Comparison of ENCODE assay signal across 8 cellular contexts in genomic region chr10:119131512-119132240, GRCh38. TPM values are rescaled to one million over a fixed set of nuclear protein-coding genes. Genes with fewer than 3 reads are reported as not detected.
A peak's percentile ranks its signal among the peaks of the same experiment; 100 is the strongest.
DNase-seq lines count a peak whose midpoint lies in the region; FAIRE-seq and TF ChIP-seq lines count a peak whose summit lies in the region.

No MANE protein-coding gene starts in this region.

- peak overlapping the region; percentile 45 for H3K27ac ChIP-seq in skeletal muscle tissue (ENCODE audit: low read depth, low read length)

- H3K4me1 Mint-ChIP-seq in activated CD4-positive, alpha-beta T cell treated with anti-CD3 and anti-CD28 coated beads, Interleukin-2, amount 10 ng/mL, durations not matched to agents 7 days and 5 days = peaks cover 65% of the 10 kb centered on the region

- H3K9me3 ChIP-seq in BE2C (no peaks in the 10 kb centered on the region), skeletal muscle tissue (ENCODE audit: control insufficient read depth in 3 of 3, low read length in 3 of 3) (no peaks in the 10 kb centered on the region)

- H3K27ac Mint-ChIP-seq in activated CD4-positive, alpha-beta T cell treated with anti-CD3 and anti-CD28 coated beads, Interleukin-2, amount 10 ng/mL, durations not matched to agents 7 days and 5 days = peak overlapping the region; percentile 98

- peaks cover 69% of the 10 kb centered on the region for H3K36me3 Mint-ChIP-seq in activated CD4-positive, alpha-beta T cell treated with anti-CD3 and anti-CD28 coated beads, Interleukin-2, amount 10 ng/mL, durations not matched to agents 7 days and 5 days (ENCODE audit: low read depth)

- H3K27me3 ChIP-seq in BE2C = no peaks in the 10 kb centered on the region
- H3K27me3 ChIP-seq in skeletal muscle tissue (ENCODE audit: control insufficient read depth in 3 of 3, insufficient read depth in 3 of 3, low read length in 3 of 3) = no peaks in the 10 kb centered on the region

- H3K4me3 ChIP-seq in BE2C (ENCODE audit: low read depth, low read length) (peak overlapping the region; percentile 23; the same call in 1 of the 2 replicates), skeletal muscle tissue (ENCODE audit: low read length in 3 of 3) (peak overlapping the region; percentile 14 to 72 (median 15))
- H3K4me3 ChIP-seq in Jurkat, Clone E6-1 (ENCODE audit: low read length) = peak overlapping the region; percentile 33

- H3K4me1 ChIP-seq in BE2C (no peaks in the 10 kb centered on the region), skeletal muscle tissue (ENCODE audit: control insufficient read depth in 3 of 3, insufficient read depth in 3 of 3, low read length in 3 of 3) (peaks cover 0 to 16% (median 5%) of the 10 kb centered on the region in 3 donors)

- POLR2A ChIA-PET in activated CD4-positive, alpha-beta T cell treated with anti-CD3 and anti-CD28 coated beads, Interleukin-2, amount 10 ng/mL, durations not matched to agents 7 days and 5 days (lab: Charles Lee) = interaction anchor here (0.8 to 1.3 kb wide), 2 partner anchors 50 to 72 kb away, joined by 5 to 6 read pairs; partner anchors contain the start of gene EIF3A

- H3K4me3 Mint-ChIP-seq in activated CD4-positive, alpha-beta T cell treated with anti-CD3 and anti-CD28 coated beads, Interleukin-2, amount 10 ng/mL, durations not matched to agents 7 days and 5 days = peak overlapping the region; percentile 78

- H3K9me3 Mint-ChIP-seq in activated CD4-positive, alpha-beta T cell treated with anti-CD3 and anti-CD28 coated beads, Interleukin-2, amount 10 ng/mL, durations not matched to agents 7 days and 5 days = peaks cover 2% of the 10 kb centered on the region

- no peaks in the 10 kb centered on the region for H3K27me3 Mint-ChIP-seq in activated CD4-positive, alpha-beta T cell treated with anti-CD3 and anti-CD28 coated beads, Interleukin-2, amount 10 ng/mL, durations not matched to agents 7 days and 5 days

- CTCF ChIA-PET in activated CD4-positive, alpha-beta T cell treated with anti-CD3 and anti-CD28 coated beads, Interleukin-2, amount 10 ng/mL, durations not matched to agents 7 days and 5 days (lab: Charles Lee) = interaction anchor here (0.6 to 1.8 kb wide), 14 partner anchors 9 to 75 kb away, joined by 3 to 6 read pairs (median 3); partner anchors contain the start of genes DENND10 and SFXN4

- TF ChIP-seq CTCF in BE2C (IDR thresholded peaks at IDR 0.05; ENCODE audit: low read depth, low read length) = no peak

- peak; percentile 90 for FAIRE-seq in GM19239 (lab: Jason Lieb, UNC)

- peaks cover 10% of the 10 kb centered on the region for H3K36me3 ChIP-seq in BE2C
- H3K36me3 ChIP-seq in skeletal muscle tissue (ENCODE audit: control insufficient read depth in 3 of 3, insufficient read depth in 3 of 3, low read length in 3 of 3) = peaks cover 18 to 42% (median 32%) of the 10 kb centered on the region in 3 donors

- H3K9ac ChIP-seq in skeletal muscle tissue (ENCODE audit: low read depth in 1 of 3, low read length in 3 of 3) = peak overlapping the region in 2 of 3 donors; percentile 29 to 40

- DNase-seq in BE2C (no peak), GM19239 (ENCODE audit: insufficient read length, low spot score) (peak; percentile 34), fibroblast of peridontal ligament (ENCODE audit: extremely low read depth) (peak; percentile 57), DMS114 treated with DMSO at 0.1 percent for 48 hours (lab: John Stamatoyannopoulos, UW; ENCODE audit: unreplicated experiment) (no peak), NCI-H1092 treated with DMSO at 0.1 percent for 48 hours (lab: John Stamatoyannopoulos, UW) (no peak)
- peak; percentile 88 for DNase-seq in Jurkat, Clone E6-1 (ENCODE audit: low read depth, low spot score)
- peak; percentile 75 for DNase-seq in activated CD4-positive, alpha-beta T cell treated with anti-CD3 and anti-CD28 coated beads, Interleukin-2, amount 10 ng/mL, durations not matched to agents 7 days and 5 days

RNA-seq across cellular contexts. Expression of gene DENND10, which starts 27.8 kb away (rescaled TPM):
- polyA plus RNA-seq in BE2C (2012; ENCODE audit: insufficient read depth, insufficient read length, low read depth) = 19.9 TPM
- polyA plus RNA-seq in Jurkat, Clone E6-1 (2012; ENCODE audit: insufficient read depth, insufficient read length) = 19.7 TPM
- total RNA-seq in activated CD4-positive, alpha-beta T cell treated with anti-CD3 and anti-CD28 coated beads, Interleukin-2, amount 10 ng/mL, durations not matched to agents 7 days and 5 days = 10 to 100 TPM; 45.4 to 49.4 TPM
- 14.6 TPM for total RNA-seq in skeletal muscle tissue

RNA-seq across cellular contexts. Expression of gene SFXN4, which starts 33.8 kb away (rescaled TPM):
- 43.2 TPM for polyA plus RNA-seq in BE2C (2012; ENCODE audit: insufficient read depth, insufficient read length, low read depth)
- polyA plus RNA-seq in Jurkat, Clone E6-1 (2012; ENCODE audit: insufficient read depth, insufficient read length) = 47.1 TPM
- total RNA-seq in activated CD4-positive, alpha-beta T cell treated with anti-CD3 and anti-CD28 coated beads, Interleukin-2, amount 10 ng/mL, durations not matched to agents 7 days and 5 days = 10 to 100 TPM; 19.0 to 20.1 TPM
- 19.3 TPM for total RNA-seq in skeletal muscle tissue

RNA-seq across cellular contexts. Expression of gene PRDX3, which starts 46.9 kb away (rescaled TPM):
- 99.1 TPM for polyA plus RNA-seq in BE2C (2012; ENCODE audit: insufficient read depth, insufficient read length, low read depth)
- 189 TPM for polyA plus RNA-seq in Jurkat, Clone E6-1 (2012; ENCODE audit: insufficient read depth, insufficient read length)
- total RNA-seq in activated CD4-positive, alpha-beta T cell treated with anti-CD3 and anti-CD28 coated beads, Interleukin-2, amount 10 ng/mL, durations not matched to agents 7 days and 5 days = 100 to 1,000 TPM; 121 to 122 TPM
- 89.2 TPM for total RNA-seq in skeletal muscle tissue

RNA-seq across cellular contexts. Expression of gene EIF3A, which starts 51.1 kb away (rescaled TPM):
- polyA plus RNA-seq in BE2C (2012; ENCODE audit: insufficient read depth, insufficient read length, low read depth) = 84.7 TPM
- 125 TPM for polyA plus RNA-seq in Jurkat, Clone E6-1 (2012; ENCODE audit: insufficient read depth, insufficient read length)
- 100 to 1,000 TPM; 132 to 145 TPM for total RNA-seq in activated CD4-positive, alpha-beta T cell treated with anti-CD3 and anti-CD28 coated beads, Interleukin-2, amount 10 ng/mL, durations not matched to agents 7 days and 5 days
- 59.5 TPM for total RNA-seq in skeletal muscle tissue

Comparison
In these comparisons a context has a peak if more than half of its experiments do, and no peak if none do; other contexts are left out.
1. DNase-seq: peak in GM19239 (single experiment), Jurkat, Clone E6-1 (single experiment), activated CD4-positive, alpha-beta T cell treated with anti-CD3 and anti-CD28 coated beads, Interleukin-2, amount 10 ng/mL, durations not matched to agents 7 days and 5 days (single experiment) and fibroblast of peridontal ligament (single experiment); none in BE2C (single experiment), DMS114 treated with DMSO at 0.1 percent for 48 hours (single experiment) and NCI-H1092 treated with DMSO at 0.1 percent for 48 hours (single experiment).
2. Peak in every context shown above with its lines, with median percentiles within 50 percentile points of each other: H3K4me3 ChIP-seq.